In the genomic region with DNA sequence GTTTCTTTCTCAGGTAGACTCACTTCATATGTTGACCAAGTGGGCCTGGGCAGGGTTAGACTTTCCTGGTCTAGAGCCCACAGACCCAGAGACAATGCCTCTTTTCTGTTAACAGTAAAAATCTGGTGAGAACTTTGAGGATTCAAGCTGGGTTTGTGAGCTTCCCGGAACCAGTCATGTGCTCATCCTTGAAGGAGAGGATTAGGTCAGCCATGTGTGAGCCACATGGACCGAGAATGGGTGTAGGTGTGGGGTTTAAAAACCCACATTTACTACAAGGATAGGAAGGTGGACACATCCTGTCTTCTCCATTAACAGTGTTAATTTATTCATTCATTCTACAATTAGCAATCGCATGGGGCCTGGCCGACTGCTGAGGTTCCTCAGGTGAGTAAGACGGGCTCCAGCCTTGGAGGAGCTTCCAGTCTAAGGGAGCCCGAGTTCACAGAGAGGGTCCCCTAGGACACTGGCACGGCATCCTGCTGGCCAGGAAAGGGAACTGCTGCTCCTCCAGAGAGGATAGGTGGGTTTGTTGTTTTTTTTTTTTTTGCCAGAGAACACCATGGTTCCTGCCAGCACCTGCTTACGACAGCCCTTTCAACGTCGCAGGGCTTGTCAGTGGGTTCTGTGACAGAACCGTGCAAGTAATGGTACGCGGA, we compare ENCODE assay signal across 9 cellular contexts.
DNase-seq lines count a peak whose midpoint lies in the region; ATAC-seq and TF ChIP-seq lines count a peak whose summit lies in the region.
"Had no signal": no experiment of that assay in that cellular context is flagged by ENCODE, and none has a peak within 500 bp of the region (broad histone marks: within the 10 kb centered on the region; RNA-seq: fewer than 3 reads in every experiment).

No MANE protein-coding gene starts in this region.

- peak; percentile 54 for TF ChIP-seq CTCF in HFFc6 (IDR thresholded peaks at IDR 0.05)
- no peak for TF ChIP-seq CTCF in mucosa of descending colon (IDR thresholded peaks at IDR 0.05)

- H3K9ac ChIP-seq in duodenal mucosa (ENCODE audit: low read depth in 1 of 2, low read length in 2 of 2) (no peak overlapping the region), mucosa of rectum (ENCODE audit: low read depth in 1 of 2, low read length in 2 of 2) (no peak overlapping the region)

- H2AFZ ChIP-seq in ACC112 (ENCODE audit: low read length, unreplicated experiment) = no peak overlapping the region

- H3K4me3 Mint-ChIP-seq in HFFc6 = peak overlapping the region; percentile 90; the same call in 1 of the 2 replicates

- H3K36me3 ChIP-seq in ACC112 (ENCODE audit: insufficient read depth, low read length) = no peaks in the 10 kb centered on the region
- H3K36me3 ChIP-seq in duodenal mucosa (ENCODE audit: control insufficient read depth in 1 of 2, insufficient read depth in 2 of 2, low read length in 2 of 2) = no peaks in the 10 kb centered on the region
- H3K36me3 ChIP-seq in mucosa of rectum (ENCODE audit: control insufficient read depth in 2 of 2, insufficient read depth in 2 of 2, low read length in 2 of 2) = no peaks in the 10 kb centered on the region
- H3K36me3 ChIP-seq in mucosa of descending colon (ENCODE audit: low read depth) = no peaks in the 10 kb centered on the region

- no peaks in the 10 kb centered on the region for H3K27me3 ChIP-seq in ACC112 (ENCODE audit: insufficient read depth, low read length)
- peaks cover 0 to 7% of the 10 kb centered on the region in 2 donors for H3K27me3 ChIP-seq in duodenal mucosa (ENCODE audit: control insufficient read depth in 1 of 2, insufficient read depth in 2 of 2, low read length in 2 of 2)
- H3K27me3 ChIP-seq in mucosa of rectum (ENCODE audit: control insufficient read depth in 2 of 2, insufficient read depth in 2 of 2, low read length in 2 of 2) = no peaks in the 10 kb centered on the region

- H3K79me2 ChIP-seq in ACC112 (ENCODE audit: control insufficient read depth, insufficient read depth, low read length, unreplicated experiment) = no peaks in the 10 kb centered on the region

- H3K4me1 Mint-ChIP-seq in HFFc6 (ENCODE audit: low read depth) = peaks cover 15% of the 10 kb centered on the region

- intact Hi-C loops in mucosa of descending colon (cut with DNase I, micrococcal nuclease) = no loop called here

- H3K4me3 ChIP-seq in ACC112 (ENCODE audit: low read depth, low read length) (peak overlapping the region; percentile 83), duodenal mucosa (ENCODE audit: low read depth in 1 of 2, low read length in 2 of 2) (peak overlapping the region; percentile 50 to 82), mucosa of rectum (ENCODE audit: low read length in 2 of 2) (peak overlapping the region; percentile 50 to 59), mucosa of descending colon (no peak overlapping the region)

- H3K9me3 Mint-ChIP-seq in HFFc6 = no peaks in the 10 kb centered on the region

- no peak for ATAC-seq in mucosa of descending colon

- H3K9me3 ChIP-seq in duodenal mucosa (ENCODE audit: control insufficient read depth in 1 of 2, low read length in 2 of 2) = no peaks in the 10 kb centered on the region
- no peaks in the 10 kb centered on the region for H3K9me3 ChIP-seq in mucosa of rectum (ENCODE audit: control insufficient read depth in 2 of 2, low read length in 2 of 2)
- H3K9me3 ChIP-seq in mucosa of descending colon = no peaks in the 10 kb centered on the region

- no peaks in the 10 kb centered on the region for H3K36me3 Mint-ChIP-seq in HFFc6 (ENCODE audit: low read depth)

- H3K27me3 Mint-ChIP-seq in HFFc6 (ENCODE audit: insufficient read depth) = peaks cover 7% of the 10 kb centered on the region; the same call in 1 of the 2 replicates

- no peaks in the 10 kb centered on the region for H3K4me1 ChIP-seq in ACC112 (ENCODE audit: control insufficient read depth, insufficient read depth, low read length, unreplicated experiment)
- H3K4me1 ChIP-seq in duodenal mucosa (ENCODE audit: control insufficient read depth in 1 of 2, insufficient read depth in 2 of 2, low read length in 2 of 2) = peaks cover 0 to 8% of the 10 kb centered on the region in 2 donors
- peaks cover 6 to 8% of the 10 kb centered on the region in 2 donors for H3K4me1 ChIP-seq in mucosa of rectum (ENCODE audit: control insufficient read depth in 2 of 2, insufficient read depth in 2 of 2, low read length in 2 of 2)
- peaks cover 7% of the 10 kb centered on the region for H3K4me1 ChIP-seq in mucosa of descending colon (ENCODE audit: low read depth)

- H3K27ac Mint-ChIP-seq in HFFc6 = no peak overlapping the region

- H3K27ac ChIP-seq in ACC112 (ENCODE audit: low read depth, low read length) (no peak overlapping the region), duodenal mucosa (ENCODE audit: low read depth, low read length) (no peak overlapping the region), mucosa of rectum (ENCODE audit: low read depth in 2 of 2, low read length in 2 of 2) (no peak overlapping the region)

- DNase-seq in HFFc6 = no peak
- DNase-seq in NK-92 treated with Interleukin-12 subunit alpha and Interleukin-12 subunit beta, amount 100 ng/mL, for 24 hours (lab: John Stamatoyannopoulos, UW) = no peak
- no peak for DNase-seq in NCI-H2107 (lab: John Stamatoyannopoulos, UW)
- DNase-seq in hippocampal formation (lab: John Stamatoyannopoulos, UW) = no peak
- DNase-seq in mucosa of descending colon = no peak
- DNase-seq: DND-41 had no signal
